Comparison of ENCODE assay signal across 22 cellular contexts in the genomic region with DNA sequence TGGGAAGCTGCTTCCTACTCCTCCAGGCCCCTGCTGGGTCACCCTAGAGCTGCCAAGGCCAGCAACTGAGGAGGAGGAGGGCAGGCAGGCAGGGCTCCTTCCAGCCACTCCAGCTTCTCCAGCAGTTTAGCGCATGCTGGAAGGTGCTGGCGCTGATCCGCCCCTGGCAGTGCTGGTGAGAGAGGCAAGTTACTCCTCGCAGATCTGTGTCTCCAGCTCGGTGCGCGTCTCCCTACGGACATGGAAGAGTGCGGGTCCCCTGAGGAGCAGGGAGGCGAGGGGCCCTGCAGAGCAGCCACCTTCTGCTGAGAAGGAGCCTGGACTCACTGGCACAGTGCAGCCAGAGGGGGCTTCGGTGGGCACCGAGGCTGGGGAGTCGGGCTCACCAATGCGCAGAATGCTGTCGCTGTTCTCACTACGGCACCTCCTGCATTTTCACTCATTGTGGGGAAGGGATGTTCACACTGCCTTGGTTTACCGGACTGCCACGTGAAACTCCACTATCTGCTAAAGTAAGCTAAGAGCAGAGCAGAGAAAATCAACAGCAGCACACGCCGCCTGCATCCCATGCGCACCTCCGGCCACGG.
DNase-seq lines count a peak whose midpoint lies in the region; ATAC-seq and TF ChIP-seq lines count a peak whose summit lies in the region.
"Had no signal": no experiment of that assay in that cellular context is flagged by ENCODE, and none has a peak within 500 bp of the region (broad histone marks: within the 10 kb centered on the region; RNA-seq: fewer than 3 reads in every experiment).

No MANE protein-coding gene starts in this region.

- no peaks in the 10 kb centered on the region; the same call in 1 of the 2 replicates for H3K4me1 ChIP-seq in GM23338 (ENCODE audit: insufficient read depth)
- H3K4me1 ChIP-seq in body of pancreas, result no peaks in the 10 kb centered on the region
- H3K4me1 ChIP-seq in mucosa of descending colon (ENCODE audit: low read depth), result no peaks in the 10 kb centered on the region
- no peaks in the 10 kb centered on the region for H3K4me1 ChIP-seq in PC-9 (replicated peaks; ENCODE audit: insufficient read depth)
- H3K4me1 ChIP-seq: SJCRH30 had no signal

- WGBS in body of pancreas, 2 donors, result 93% methylated on average over 18 to 23 of the region's 23 CpGs

- TF ChIP-seq POLR2A in body of pancreas (IDR thresholded peaks at IDR 0.05), result no peak

- intact Hi-C loops in body of pancreas (cut with DNase I) (no loop called here), mucosa of descending colon (cut with DNase I, micrococcal nuclease) (no loop called here), PC-9 (cut with micrococcal nuclease; ENCODE audit: unreplicated experiment) (no loop called here)

- H3F3A ChIP-seq in GM23338 (replicated peaks; ENCODE audit: low read depth) (no peaks in the 10 kb centered on the region), PC-9 (ENCODE audit: insufficient read depth, low read depth) (no peaks in the 10 kb centered on the region)

- no peak overlapping the region for H3K4me3 ChIP-seq in GM23338
- no peak overlapping the region for H3K4me3 ChIP-seq in body of pancreas
- H3K4me3 ChIP-seq in mucosa of descending colon, result no peak overlapping the region
- no peak overlapping the region for H3K4me3 ChIP-seq in PC-9
- H3K4me3 ChIP-seq: SJCRH30 had no signal

- H2AFZ ChIP-seq in GM23338 (no peak overlapping the region), PC-9 (no peak overlapping the region)

- peaks cover 13% of the 10 kb centered on the region for H3K4me1 Mint-ChIP-seq in GM23338

- no peak overlapping the region for H3K4me3 Mint-ChIP-seq in GM23338
- H3K4me3 Mint-ChIP-seq: activated CD4-positive, alpha-beta T cell treated with anti-CD3 and anti-CD28 coated beads for 36 hours; activated naive CD8-positive, alpha-beta T cell treated with anti-CD3 and anti-CD28 coated beads, Interleukin-2, amount 50 U/mL, for 24 hours; B cell; HFFc6; immature natural killer cell; stimulated activated naive CD8-positive, alpha-beta T cell treated with anti-CD3 and anti-CD28 coated beads, Interleukin-15, Interleukin-2, amounts not matched to agents 100 ng/mL and 50 ng/mL, for 24 hours had no signal

- no TSS peak for BruUV-seq in PC-9 (replicated peaks; lab: Mats Ljungman, UMichigan)

- H3K36me3 Mint-ChIP-seq in GM23338 (ENCODE audit: low read depth), result peaks cover 18% of the 10 kb centered on the region

- H3K36me3 ChIP-seq in GM23338 (ENCODE audit: insufficient read depth) (no peaks in the 10 kb centered on the region), body of pancreas (replicated peaks in 1 of 2; ENCODE audit: insufficient read depth in 1 of 2, low read depth in 2 of 2) (no peaks in the 10 kb centered on the region), mucosa of descending colon (ENCODE audit: low read depth) (no peaks in the 10 kb centered on the region), PC-9 (ENCODE audit: low read depth) (no peaks in the 10 kb centered on the region)
- H3K36me3 ChIP-seq: SJCRH30 had no signal

- DNase-seq in GM23338 (ENCODE audit: low spot score) (no peak), body of pancreas (peak in 3 of 4 donors; percentile 3 to 8 (median 7)), mucosa of descending colon (peak in 2 of 3 donors; percentile 6 to 46), PC-9 (no peak), CD1c-positive myeloid dendritic cell (ENCODE audit: extremely low spot score) (no peak), GM10248 (ENCODE audit: extremely low spot score) (no peak)
- peak; percentile 6 for DNase-seq in stimulated activated CD8-positive, alpha-beta memory T cell treated with anti-CD3 and anti-CD28 coated beads, Interleukin-4, amount 100 ng/mL, for 48 hours
- DNase-seq: activated CD4-positive, alpha-beta T cell treated with anti-CD3 and anti-CD28 coated beads for 36 hours; activated naive CD8-positive, alpha-beta T cell treated with anti-CD3 and anti-CD28 coated beads, Interleukin-2, amount 50 U/mL, for 24 hours; activated T-cell treated with anti-CD3 and anti-CD28 coated beads for 4 hours; HFFc6; immature natural killer cell; mesenchymal stem cell; NCI-H1105 treated with DMSO at 0.1 percent for 48 hours; NCI-H345; SJCRH30; stimulated activated CD4-positive, alpha-beta T cell treated with anti-CD3 and anti-CD28 coated beads, Interleukin-12 subunit alpha, Interleukin-12 subunit beta, amount 100 ng/mL, for 4 hours had no signal

- H3K27me3 ChIP-seq in GM23338 (ENCODE audit: insufficient read depth) (no peaks in the 10 kb centered on the region), body of pancreas (no peaks in the 10 kb centered on the region), PC-9 (ENCODE audit: insufficient read depth, low read depth) (no peaks in the 10 kb centered on the region)
- H3K27me3 ChIP-seq: SJCRH30 had no signal

- peaks cover 11% of the 10 kb centered on the region for H3K27me3 Mint-ChIP-seq in GM23338 (ENCODE audit: insufficient read depth, low read depth, poor library complexity)
- H3K27me3 Mint-ChIP-seq: activated CD4-positive, alpha-beta T cell treated with anti-CD3 and anti-CD28 coated beads for 36 hours; activated naive CD8-positive, alpha-beta T cell treated with anti-CD3 and anti-CD28 coated beads, Interleukin-2, amount 50 U/mL, for 24 hours; B cell; stimulated activated naive CD8-positive, alpha-beta T cell treated with anti-CD3 and anti-CD28 coated beads, Interleukin-15, Interleukin-2, amounts not matched to agents 100 ng/mL and 50 ng/mL, for 24 hours had no signal

- CTCF ChIA-PET in PC-9 (lab: Charles Lee), result no interaction called here
- CTCF ChIA-PET in GM10248 (lab: Yijun Ruan, JAX), result interaction anchor here (1.5 kb wide), 1 partner anchor 12 kb away, joined by 7 read pairs; no protein-coding TSS in a partner anchor

- peak overlapping the region; percentile 32; the same call in 1 of the 2 replicates for H3K27ac ChIP-seq in GM23338 (ENCODE audit: low read depth)
- no peak overlapping the region for H3K27ac ChIP-seq in body of pancreas
- H3K27ac ChIP-seq in PC-9, result no peak overlapping the region
- H3K27ac ChIP-seq: HL-60, KMS-11, SJCRH30 had no signal

- H3K27ac Mint-ChIP-seq in GM23338, result no peak overlapping the region
- H3K27ac Mint-ChIP-seq: activated CD4-positive, alpha-beta T cell treated with anti-CD3 and anti-CD28 coated beads for 36 hours; activated naive CD8-positive, alpha-beta T cell treated with anti-CD3 and anti-CD28 coated beads, Interleukin-2, amount 50 U/mL, for 24 hours; B cell; HFFc6; immature natural killer cell; stimulated activated naive CD8-positive, alpha-beta T cell treated with anti-CD3 and anti-CD28 coated beads, Interleukin-15, Interleukin-2, amounts not matched to agents 100 ng/mL and 50 ng/mL, for 24 hours had no signal

- H3K9me3 Mint-ChIP-seq in GM23338, result peaks cover 3% of the 10 kb centered on the region; the same call in 1 of the 3 replicates
- H3K9me3 Mint-ChIP-seq: activated naive CD8-positive, alpha-beta T cell treated with anti-CD3 and anti-CD28 coated beads, Interleukin-2, amount 50 U/mL, for 24 hours; HFFc6; immature natural killer cell; stimulated activated naive CD8-positive, alpha-beta T cell treated with anti-CD3 and anti-CD28 coated beads, Interleukin-15, Interleukin-2, amounts not matched to agents 100 ng/mL and 50 ng/mL, for 24 hours had no signal

- no peak overlapping the region for H3K4me2 ChIP-seq in GM23338
- H3K4me2 ChIP-seq in PC-9, result no peak overlapping the region
- H3K4me2 ChIP-seq: KMS-11 had no signal

- TF ChIP-seq CTCF in GM23338 (conservative IDR thresholded peaks at IDR 0.05; ENCODE audit: low read depth in 2 of 2) (no peak), body of pancreas (IDR thresholded peaks at IDR 0.05) (no peak), mucosa of descending colon (IDR thresholded peaks at IDR 0.05) (no peak), PC-9 (conservative IDR thresholded peaks at IDR 0.05) (no peak), GM10248 (IDR thresholded peaks at IDR 0.05; ENCODE audit: control extremely low read depth, extremely low read depth, low read depth, missing control alignments) (no peak)

- no peak for ATAC-seq in GM23338
- ATAC-seq in body of pancreas, result no peak
- no peak for ATAC-seq in mucosa of descending colon
- no peak for ATAC-seq in HG02588 (IDR thresholded peaks at IDR 0.05; ENCODE audit: unreplicated experiment)
- ATAC-seq: activated CD4-positive, alpha-beta T cell treated with anti-CD3 and anti-CD28 coated beads for 36 hours; activated naive CD8-positive, alpha-beta T cell treated with anti-CD3 and anti-CD28 coated beads, Interleukin-2, amount 50 U/mL, for 24 hours had no signal

- no peaks in the 10 kb centered on the region; the same call in 1 of the 2 replicates for H4K20me1 ChIP-seq in GM23338 (replicated peaks; ENCODE audit: insufficient read depth)
- H4K20me1 ChIP-seq in PC-9 (ENCODE audit: insufficient read depth), result no peaks in the 10 kb centered on the region; the same call in 1 of the 2 replicates

- H3K9me3 ChIP-seq in body of pancreas (no peaks in the 10 kb centered on the region), mucosa of descending colon (no peaks in the 10 kb centered on the region), PC-9 (ENCODE audit: insufficient read depth, low read depth) (no peaks in the 10 kb centered on the region)
- H3K9me3 ChIP-seq: SJCRH30 had no signal

- no peaks in the 10 kb centered on the region for H3K9me2 ChIP-seq in GM23338 (ENCODE audit: insufficient read depth)
- no peaks in the 10 kb centered on the region for H3K9me2 ChIP-seq in PC-9 (ENCODE audit: insufficient read depth)

- H3K79me2 ChIP-seq in GM23338 (replicated peaks; ENCODE audit: insufficient read depth), result peaks cover 27% of the 10 kb centered on the region
- H3K79me2 ChIP-seq in PC-9 (ENCODE audit: low read depth), result no peaks in the 10 kb centered on the region

- POLR2A ChIA-PET in PC-9 (lab: Charles Lee; ENCODE audit: unreplicated experiment) (no interaction called here), GM10248 (lab: Yijun Ruan, JAX) (no interaction called here)

TF ChIP-seq in GM23338, 12 proteins besides CTCF, POLR2A, EP300 and RAD21 (continues in another document):
- TF ChIP-seq, protein P1, sequence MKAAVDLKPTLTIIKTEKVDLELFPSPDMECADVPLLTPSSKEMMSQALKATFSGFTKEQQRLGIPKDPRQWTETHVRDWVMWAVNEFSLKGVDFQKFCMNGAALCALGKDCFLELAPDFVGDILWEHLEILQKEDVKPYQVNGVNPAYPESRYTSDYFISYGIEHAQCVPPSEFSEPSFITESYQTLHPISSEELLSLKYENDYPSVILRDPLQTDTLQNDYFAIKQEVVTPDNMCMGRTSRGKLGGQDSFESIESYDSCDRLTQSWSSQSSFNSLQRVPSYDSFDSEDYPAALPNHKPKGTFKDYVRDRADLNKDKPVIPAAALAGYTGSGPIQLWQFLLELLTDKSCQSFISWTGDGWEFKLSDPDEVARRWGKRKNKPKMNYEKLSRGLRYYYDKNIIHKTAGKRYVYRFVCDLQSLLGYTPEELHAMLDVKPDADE (IDR thresholded peaks at IDR 0.05), result no peak
- TF ChIP-seq EZH2 (IDR thresholded peaks at IDR 0.05; ENCODE audit: low read depth, unreplicated experiment) (no peak), NANOG (IDR thresholded peaks at IDR 0.05; ENCODE audit: borderline replicate concordance) (no peak), STAT1 (IDR thresholded peaks at IDR 0.05; ENCODE audit: unreplicated experiment) (no peak), POLR2AphosphoS5 (IDR thresholded peaks at IDR 0.05; ENCODE audit: low read depth) (no peak), EZH2phosphoT487 (IDR thresholded peaks at IDR 0.05; ENCODE audit: unreplicated experiment) (no peak), CREB1 (CRISPR knock-in tag; IDR thresholded peaks at IDR 0.05; ENCODE audit: low read depth) (no peak)

Comparison
In these comparisons a context has a peak if more than half of its experiments do, and no peak if none do; other contexts are left out.
1. DNase-seq: peak in body of pancreas (3 of 4), mucosa of descending colon (2 of 3) and stimulated activated CD8-positive, alpha-beta memory T cell treated with anti-CD3 and anti-CD28 coated beads, Interleukin-4, amount 100 ng/mL, for 48 hours (single experiment); none in GM23338 (single experiment), PC-9 (0 of 2), CD1c-positive myeloid dendritic cell (single experiment) and GM10248 (single experiment).